In genomic region chr2:32849456-32850194, GRCh38 we compare ENCODE assay signal across 22 cellular contexts.
"Had no signal": no experiment of that assay in that cellular context is flagged by ENCODE, and none has a peak within 500 bp of the region (broad histone marks: within the 10 kb centered on the region; RNA-seq: fewer than 3 reads in every experiment).

No MANE protein-coding gene starts in this region.

- H3K4me1 ChIP-seq: foreskin keratinocyte, neural progenitor cell, psoas muscle, right lobe of liver, spleen had no signal

- H3K9me3 ChIP-seq: mucosa of descending colon, psoas muscle, right lobe of liver, thoracic aorta had no signal

- H3K36me3 ChIP-seq: neural progenitor cell, right lobe of liver, spleen, thoracic aorta had no signal

- H3K9me3 Mint-ChIP-seq: activated B cell treated with CpG ODN at 0.5 μM for 24 hours, immature natural killer cell had no signal

- H3K27ac ChIP-seq: dorsolateral prefrontal cortex, foreskin keratinocyte, neural progenitor cell, psoas muscle, right lobe of liver, spleen, thoracic aorta had no signal

- H3K4me2 ChIP-seq: neural progenitor cell had no signal

- H3K36me3 Mint-ChIP-seq: activated CD4-positive, alpha-beta memory T cell treated with anti-CD3 and anti-CD28 coated beads for 36 hours; activated naive CD8-positive, alpha-beta T cell; naive B cell; neural progenitor cell; stimulated activated naive B cell treated with anti-CD40 and anti-IgM and Interleukin-4, amounts not matched to agents 10 μg/mL and 1 μg/mL and 100 μg/mL, for 72 hours had no signal

- H3K27ac Mint-ChIP-seq: activated B cell treated with CpG ODN at 0.5 μM for 24 hours; activated CD4-positive, alpha-beta memory T cell treated with anti-CD3 and anti-CD28 coated beads for 36 hours; activated naive CD8-positive, alpha-beta T cell; activated T-helper 1 cell treated with anti-CD3 and anti-CD28 coated beads, Interleukin-12 subunit alpha, Interleukin-12 subunit beta, Interleukin-2, Interleukin-4 antibody, amounts not matched to agents 30 ng/mL and 10 ng/mL and 1 ng/mL, durations not matched to agents 14 hours and 24 hours and 36 hours; immature natural killer cell; naive B cell; neural progenitor cell; stimulated activated naive B cell treated with anti-CD40 and anti-IgM and Interleukin-4, amounts not matched to agents 10 μg/mL and 1 μg/mL and 100 μg/mL, for 72 hours had no signal

- H2AFZ ChIP-seq: neural progenitor cell had no signal

- H3K4me1 Mint-ChIP-seq: activated B cell treated with CpG ODN at 0.5 μM for 24 hours; immature natural killer cell; naive B cell; stimulated activated naive B cell treated with anti-CD40 and anti-IgM and Interleukin-4, amounts not matched to agents 10 μg/mL and 1 μg/mL and 100 μg/mL, for 72 hours had no signal

- H3K4me3 ChIP-seq: dorsolateral prefrontal cortex, mucosa of descending colon, neural progenitor cell, psoas muscle, right lobe of liver, spleen, thoracic aorta had no signal

- FAIRE-seq: colon had no signal

- H3K27me3 Mint-ChIP-seq: activated B cell treated with CpG ODN at 0.5 μM for 24 hours had no signal

- ATAC-seq: foreskin keratinocyte; mucosa of descending colon; stimulated activated naive B cell treated with anti-CD40 and anti-IgM and Interleukin-4, amounts not matched to agents 10 μg/mL and 1 μg/mL and 100 μg/mL, for 72 hours had no signal

- H3K4me3 Mint-ChIP-seq: activated B cell treated with CpG ODN at 0.5 μM for 24 hours; activated CD4-positive, alpha-beta memory T cell treated with anti-CD3 and anti-CD28 coated beads for 36 hours; activated naive CD8-positive, alpha-beta T cell; activated T-helper 1 cell treated with anti-CD3 and anti-CD28 coated beads, Interleukin-12 subunit alpha, Interleukin-12 subunit beta, Interleukin-2, Interleukin-4 antibody, amounts not matched to agents 30 ng/mL and 10 ng/mL and 1 ng/mL, durations not matched to agents 14 hours and 24 hours and 36 hours; immature natural killer cell; naive B cell; neural progenitor cell; stimulated activated naive B cell treated with anti-CD40 and anti-IgM and Interleukin-4, amounts not matched to agents 10 μg/mL and 1 μg/mL and 100 μg/mL, for 72 hours had no signal

- H3K9ac ChIP-seq: neural progenitor cell had no signal

- DNase-seq: activated B cell treated with CpG ODN at 0.5 μM for 24 hours; activated CD4-positive, alpha-beta memory T cell treated with anti-CD3 and anti-CD28 coated beads for 36 hours; activated CD4-positive, alpha-beta T cell treated with anti-CD3 and anti-CD28 coated beads for 4 hours; activated T-cell treated with anti-CD3 and anti-CD28 coated beads for 4 hours; amniotic stem cell; caudate nucleus; dorsolateral prefrontal cortex; foreskin keratinocyte; head of caudate nucleus; immature natural killer cell; mesenchymal stem cell; mucosa of descending colon; naive B cell; psoas muscle; right lobe of liver; spleen; stimulated activated naive B cell treated with anti-CD40 and anti-IgM and Interleukin-4, amounts not matched to agents 10 μg/mL and 1 μg/mL and 100 μg/mL, for 72 hours had no signal

- H3K27me3 ChIP-seq: dorsolateral prefrontal cortex, neural progenitor cell, right lobe of liver, spleen had no signal
